8 cellular contexts compared by ENCODE assay signal in genomic region chr9:132800038-132800648, GRCh38.
DNase-seq lines count a peak whose midpoint lies in the region; ATAC-seq and TF ChIP-seq lines count a peak whose summit lies in the region.

No MANE protein-coding gene starts in this region.

- BruUV-seq in HCT116 (replicated peaks; lab: Mats Ljungman, UMichigan) = no TSS peak

- TF ChIP-seq RAD21 in HCT116 (IDR thresholded peaks at IDR 0.05; ENCODE audit: low read depth) = peak; percentile 94

- CTCF ChIA-PET in HCT116 (lab: Charles Lee) = interaction anchor here (1.1 kb wide), 1 partner anchor 12 kb away, joined by 3 read pairs; no protein-coding TSS in a partner anchor
- CTCF ChIA-PET in activated CD4-positive, alpha-beta memory T cell treated with anti-CD3 and anti-CD28 coated beads, Interleukin-2, amount 10 ng/mL, durations not matched to agents 7 days and 5 days (lab: Charles Lee) = interaction anchor here (0.7 to 1.7 kb wide), 3 partner anchors 30 to 388 kb away, joined by 3 read pairs; no protein-coding TSS in a partner anchor

- H3K9me3 ChIP-seq in HCT116 (ENCODE audit: control insufficient read depth in 1 of 2, insufficient read depth in 1 of 2, low read depth in 1 of 2, low read length in 2 of 2) = no peaks in the 10 kb centered on the region
- H3K9me3 ChIP-seq in lung (ENCODE audit: control insufficient read depth in 2 of 2, insufficient read depth in 1 of 2, low read length in 1 of 2) = no peaks in the 10 kb centered on the region

- H3K36me3 Mint-ChIP-seq in activated CD4-positive, alpha-beta memory T cell treated with anti-CD3 and anti-CD28 coated beads, Interleukin-2, amount 10 ng/mL, durations not matched to agents 7 days and 5 days (ENCODE audit: low read depth) = no peaks in the 10 kb centered on the region

- POLR2A ChIA-PET in HCT116 (lab: Charles Lee) = no interaction called here
- POLR2A ChIA-PET in activated CD4-positive, alpha-beta memory T cell treated with anti-CD3 and anti-CD28 coated beads, Interleukin-2, amount 10 ng/mL, durations not matched to agents 7 days and 5 days (lab: Charles Lee) = interaction anchor here (1.7 kb wide), 1 partner anchor 31 kb away, joined by 5 read pairs; no protein-coding TSS in a partner anchor

- H3K36me3 ChIP-seq in HCT116 (ENCODE audit: control insufficient read depth in 1 of 2, insufficient read depth in 2 of 2, low read length in 2 of 2) (no peaks in the 10 kb centered on the region), lung (ENCODE audit: control insufficient read depth in 2 of 2, insufficient read depth in 2 of 2, low read length in 2 of 2) (no peaks in the 10 kb centered on the region)

- peaks cover 36% of the 10 kb centered on the region for H3K27me3 Mint-ChIP-seq in activated CD4-positive, alpha-beta memory T cell treated with anti-CD3 and anti-CD28 coated beads, Interleukin-2, amount 10 ng/mL, durations not matched to agents 7 days and 5 days

- intact Hi-C loops in HCT116 (cut with micrococcal nuclease) = loop anchor here (1.0 to 5.0 kb wide), 5 partner anchors 128 to 389 kb away; partner anchors contain the start of gene GTF3C4

- H3K4me1 ChIP-seq in HCT116 (ENCODE audit: control insufficient read depth in 1 of 2, insufficient read depth in 2 of 2, low read length in 2 of 2) (peaks cover 3 to 19% of the 10 kb centered on the region in 2 experiments; a peak in 2 of 4 replicates), lung (ENCODE audit: control insufficient read depth in 2 of 2, insufficient read depth in 2 of 2, low read length in 2 of 2) (no peaks in the 10 kb centered on the region)

- no peaks in the 10 kb centered on the region for H3K9me3 Mint-ChIP-seq in activated CD4-positive, alpha-beta memory T cell treated with anti-CD3 and anti-CD28 coated beads, Interleukin-2, amount 10 ng/mL, durations not matched to agents 7 days and 5 days

- peaks cover 18% of the 10 kb centered on the region for H3K4me1 Mint-ChIP-seq in activated CD4-positive, alpha-beta memory T cell treated with anti-CD3 and anti-CD28 coated beads, Interleukin-2, amount 10 ng/mL, durations not matched to agents 7 days and 5 days

- peak overlapping the region; percentile 24 for H3K27ac Mint-ChIP-seq in activated CD4-positive, alpha-beta memory T cell treated with anti-CD3 and anti-CD28 coated beads, Interleukin-2, amount 10 ng/mL, durations not matched to agents 7 days and 5 days

- no peak for TF ChIP-seq POLR2A in HCT116 (IDR thresholded peaks at IDR 0.05; ENCODE audit: borderline replicate concordance, extremely low read depth, insufficient read depth, insufficient read length)

- H2AFZ ChIP-seq in HCT116 (ENCODE audit: low read depth, low read length, poor library complexity, severe bottlenecking) = no peak overlapping the region

- DNase-seq in Ammon's horn (ENCODE audit: low spot score) (peak; percentile 90), HCT116 (ENCODE audit: low read depth, low spot score) (peak; percentile 60), NCI-H69 (lab: John Stamatoyannopoulos, UW) (peak; percentile 86), ecto neural progenitor cell (ENCODE audit: low spot score) (peak; percentile 79), lung (ENCODE audit: low spot score) (peak; percentile 81)
- peak; percentile 70 for DNase-seq in activated CD4-positive, alpha-beta memory T cell treated with anti-CD3 and anti-CD28 coated beads, Interleukin-2, amount 10 ng/mL, durations not matched to agents 7 days and 5 days
- DNase-seq in stimulated activated CD4-positive, alpha-beta T cell treated with anti-CD3 and anti-CD28 coated beads, TNF-alpha, amount 100 ng/mL, for 1 hour (ENCODE audit: low read depth in 3 of 3, low spot score in 1 of 3) = peak; percentile 21 to 31 (median 26)

- TF ChIP-seq CTCF in HCT116 (IDR thresholded peaks at IDR 0.05 in 2 of 3, conservative IDR thresholded peaks at IDR 0.05 in 1 of 3; ENCODE audit: borderline replicate concordance in 1 of 3, insufficient read depth in 1 of 3, low read depth in 2 of 3, low read length in 2 of 3) (peak; percentile 82 to 93 (median 87)), lung (IDR thresholded peaks at IDR 0.05; ENCODE audit: control extremely low read depth, extremely low read depth) (peak; percentile 79)

- H3K9ac ChIP-seq in HCT116 (ENCODE audit: low read length) = no peak overlapping the region

- no peak overlapping the region for H3K4me3 ChIP-seq in HCT116 (replicated peaks in 1 of 2; ENCODE audit: low read depth in 1 of 2, low read length in 2 of 2)
- no peak overlapping the region for H3K4me3 ChIP-seq in lung

- H3K27ac ChIP-seq in HCT116 (ENCODE audit: low read depth, low read length) = no peak overlapping the region
- no peak overlapping the region for H3K27ac ChIP-seq in lung (ENCODE audit: low read depth in 1 of 2, low read length in 1 of 2)

- H3K9me2 ChIP-seq in HCT116 (ENCODE audit: insufficient read depth) = no peaks in the 10 kb centered on the region

- H3K27me3 ChIP-seq in HCT116 (ENCODE audit: insufficient read depth, low read length) = no peaks in the 10 kb centered on the region
- no peaks in the 10 kb centered on the region for H3K27me3 ChIP-seq in lung (ENCODE audit: control insufficient read depth, insufficient read depth)

- H3K4me3 Mint-ChIP-seq in activated CD4-positive, alpha-beta memory T cell treated with anti-CD3 and anti-CD28 coated beads, Interleukin-2, amount 10 ng/mL, durations not matched to agents 7 days and 5 days = no peak overlapping the region

- RAD21 ChIA-PET in HCT116 (lab: Charles Lee; ENCODE audit: low non-redundant PET in 1 of 2, low total read pairs in 2 of 2, uncharacterized antibody in 2 of 2, unreplicated experiment in 2 of 2) = no interaction called here

- H3K4me2 ChIP-seq in HCT116 (ENCODE audit: low read length) = peak overlapping the region; percentile 28; the same call in 1 of the 2 replicates

- no peaks in the 10 kb centered on the region for H4K20me1 ChIP-seq in HCT116 (ENCODE audit: insufficient read depth)

- peak; percentile 86 for ATAC-seq in HCT116
- ATAC-seq in lung (ENCODE audit: insufficient read depth, low FRiP score) = peak; percentile 79
- ATAC-seq in HG03025 (IDR thresholded peaks at IDR 0.05; ENCODE audit: low FRiP score, unreplicated experiment) = no peak

- H3K79me2 ChIP-seq in HCT116 (ENCODE audit: insufficient read depth, low read length) = no peaks in the 10 kb centered on the region

- WGBS in lung, 2 donors = 17 to 24% methylated on average over 22 of the region's 22 CpGs

TF ChIP-seq in HCT116, 20 proteins besides CTCF, POLR2A, EP300 and RAD21:
- TF ChIP-seq JUND (IDR thresholded peaks at IDR 0.05) (no peak), ZNF274 (IDR thresholded peaks at IDR 0.05; ENCODE audit: low read depth, low read length) (no peak), SIN3A (IDR thresholded peaks at IDR 0.05; ENCODE audit: low read depth) (no peak), TCF7L2 (IDR thresholded peaks at IDR 0.05; ENCODE audit: borderline replicate concordance, extremely low read depth, insufficient read depth, insufficient read length) (no peak), CEBPB (IDR thresholded peaks at IDR 0.05; ENCODE audit: low read depth) (no peak)

Comparison
In these comparisons a context has a peak if more than half of its experiments do, and no peak if none do; other contexts are left out.
1. DNase-seq: peak in every context shown above with its lines; median percentile 90 in Ammon's horn; 86 in NCI-H69; 81 in lung; 79 in ecto neural progenitor cell; 70 in activated CD4-positive, alpha-beta memory T cell treated with anti-CD3 and anti-CD28 coated beads, Interleukin-2, amount 10 ng/mL, durations not matched to agents 7 days and 5 days; 60 in HCT116; 26 in stimulated activated CD4-positive, alpha-beta T cell treated with anti-CD3 and anti-CD28 coated beads, TNF-alpha, amount 100 ng/mL, for 1 hour.